Comparison of ENCODE assay signal across 8 cellular contexts in the genomic region with DNA sequence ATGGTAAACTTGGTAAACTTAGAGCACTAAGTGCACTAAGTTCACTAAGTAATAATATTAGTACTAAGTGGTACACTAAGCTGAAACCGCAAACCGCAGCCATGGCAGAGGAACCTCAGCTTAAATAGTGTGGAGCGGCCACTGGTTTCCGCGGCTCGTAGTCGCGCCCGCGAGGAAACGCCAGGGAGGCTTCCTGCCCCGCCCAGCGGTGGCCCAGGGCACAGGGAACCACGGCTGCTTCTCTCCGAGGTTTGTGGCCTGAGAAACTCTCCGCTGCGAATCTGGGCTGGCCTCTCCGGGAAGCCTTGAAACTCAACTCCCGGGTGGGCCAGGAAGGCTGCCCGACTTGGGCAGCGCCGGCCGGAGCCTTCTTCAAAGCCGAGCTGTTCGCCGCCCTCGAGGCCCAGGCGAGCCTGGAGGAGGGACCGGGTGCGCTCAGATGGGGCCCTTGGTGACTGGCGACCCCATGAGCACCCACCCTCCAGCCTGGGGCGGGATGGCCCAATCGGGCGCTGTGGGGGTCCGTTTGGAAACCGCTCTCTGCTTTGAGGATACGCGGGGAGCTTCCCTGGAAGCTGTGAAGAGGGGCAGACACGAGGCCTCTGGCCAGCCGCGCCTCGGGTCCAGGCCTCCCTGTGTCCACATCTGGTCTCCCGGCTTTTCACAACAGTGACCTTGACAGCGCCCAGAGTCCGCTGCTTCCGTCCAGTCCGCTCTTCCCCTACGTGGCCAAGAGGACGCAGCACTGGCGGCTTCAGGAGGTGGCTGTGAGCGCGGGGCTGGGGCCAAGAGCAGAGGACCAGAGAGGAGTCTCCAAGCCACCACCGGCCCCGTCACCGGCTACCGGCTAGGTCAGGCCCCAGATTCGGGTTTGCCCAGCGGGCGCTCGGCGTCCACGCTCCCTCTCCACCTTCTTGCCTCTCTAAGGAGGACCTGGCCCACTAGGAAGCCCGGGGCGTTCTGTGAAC. TPM values are rescaled to one million over a fixed set of nuclear protein-coding genes. Genes with fewer than 3 reads are reported as not detected.
DNase-seq lines count a peak whose midpoint lies in the region; ATAC-seq and TF ChIP-seq lines count a peak whose summit lies in the region.

No MANE protein-coding gene starts in this region.

- peaks cover 69% of the 10 kb centered on the region for H3K27me3 Mint-ChIP-seq in HFFc6 (ENCODE audit: insufficient read depth)

- H3K4me3 ChIP-seq in esophagus muscularis mucosa, result peak overlapping the region; percentile 0 to 34 (median 6)

- TF ChIP-seq CTCF in HFFc6 (IDR thresholded peaks at IDR 0.05) (peak; percentile 55), esophagus muscularis mucosa (IDR thresholded peaks at IDR 0.05) (no peak)

- H3K36me3 Mint-ChIP-seq in HFFc6 (ENCODE audit: low read depth), result no peaks in the 10 kb centered on the region

- no peaks in the 10 kb centered on the region for H3K9me3 ChIP-seq in esophagus muscularis mucosa

- no peak overlapping the region for H3K27ac Mint-ChIP-seq in HFFc6

- H3K27me3 ChIP-seq in esophagus muscularis mucosa, result peaks cover 0 to 94% (median 49%) of the 10 kb centered on the region in 4 donors

- 30% methylated on average over 28 of the region's 64 CpGs for WGBS in esophagus muscularis mucosa

- peaks cover 15% of the 10 kb centered on the region for H3K4me1 Mint-ChIP-seq in HFFc6 (ENCODE audit: low read depth)

- TF ChIP-seq POLR2A in esophagus muscularis mucosa (IDR thresholded peaks at IDR 0.05; ENCODE audit: low read depth), result no peak

- peaks cover 28 to 31% (median 30%) of the 10 kb centered on the region in 4 donors for H3K4me1 ChIP-seq in esophagus muscularis mucosa

- intact Hi-C loops in esophagus muscularis mucosa (cut with DNase I), result no loop called here

- H3K9me3 Mint-ChIP-seq in HFFc6, result peaks cover 13% of the 10 kb centered on the region

- H3K27ac ChIP-seq in esophagus muscularis mucosa (replicated peaks in 1 of 4) (no peak overlapping the region), caudate nucleus (ENCODE audit: low read depth, low read length) (no peak overlapping the region)

- ATAC-seq in GM21390 (IDR thresholded peaks at IDR 0.05; ENCODE audit: unreplicated experiment) (no peak), HG03135 (IDR thresholded peaks at IDR 0.05; ENCODE audit: unreplicated experiment) (no peak), GM19035 (IDR thresholded peaks at IDR 0.05; ENCODE audit: unreplicated experiment) (no peak)

- TF ChIP-seq EP300 in esophagus muscularis mucosa (IDR thresholded peaks at IDR 0.05), result no peak

- DNase-seq in HFFc6 (peak; percentile 70), esophagus muscularis mucosa (ENCODE audit: extremely low spot score) (no peak), caudate nucleus (lab: John Stamatoyannopoulos, UW) (no peak)
- peak; percentile 42 for DNase-seq in activated CD4-positive, alpha-beta T cell treated with anti-CD3 and anti-CD28 coated beads for 1 hour
- peak; percentile 86 for DNase-seq in stimulated activated CD4-positive, alpha-beta T cell treated with anti-CD3 and anti-CD28 coated beads, Interleukin-15, amount 100 ng/mL, for 24 hours

- no peak overlapping the region for H3K4me3 Mint-ChIP-seq in HFFc6

- H3K36me3 ChIP-seq in esophagus muscularis mucosa, result no peaks in the 10 kb centered on the region

RNA-seq across cellular contexts. Expression of a gene that starts 25.4 kb away (rescaled TPM):
- total RNA-seq in HFFc6 (2021; fragmentation: NEBNext Ultra II Directional; extraction: Animal tissue kit (Norgen Biotek cat#: 25700)), result 100 to 1,000 TPM; 122 to 131 (median 126) TPM
- total RNA-seq in esophagus muscularis mucosa, result 100 to 1,000 TPM; 294 to 649 (median 523) TPM

Comparison
In these comparisons a context has a peak if more than half of its experiments do, and no peak if none do; other contexts are left out.
1. DNase-seq: peak in HFFc6 (single experiment), activated CD4-positive, alpha-beta T cell treated with anti-CD3 and anti-CD28 coated beads for 1 hour (single experiment) and stimulated activated CD4-positive, alpha-beta T cell treated with anti-CD3 and anti-CD28 coated beads, Interleukin-15, amount 100 ng/mL, for 24 hours (single experiment); none in esophagus muscularis mucosa (single experiment) and caudate nucleus (0 of 61).